In the genomic region with DNA sequence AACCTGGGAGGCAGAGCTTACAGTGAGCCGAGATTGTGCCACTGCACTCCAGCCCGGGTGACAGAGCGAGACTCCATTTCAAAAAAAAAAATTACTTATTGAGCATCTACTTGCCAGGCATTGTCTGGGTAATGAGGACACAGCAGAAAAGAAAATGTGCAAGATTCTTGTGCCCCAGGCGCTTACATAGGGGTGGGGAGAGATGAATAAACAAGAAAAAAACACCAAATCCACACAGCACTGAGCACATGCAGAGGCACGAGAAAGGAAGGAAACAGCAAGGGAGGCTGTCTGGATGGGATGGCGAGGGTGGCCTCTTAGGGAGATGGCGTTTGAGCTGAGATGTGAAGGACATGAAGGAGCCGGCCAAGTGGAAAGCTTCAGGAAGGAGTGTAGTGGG, we compare ENCODE assay signal across 1 cellular context.
TF ChIP-seq lines count a peak whose summit lies in the region.

No MANE protein-coding gene starts in this region.

TF ChIP-seq in GM23338, 12 proteins besides CTCF, POLR2A, EP300 and RAD21:
- TF ChIP-seq, protein P1, sequence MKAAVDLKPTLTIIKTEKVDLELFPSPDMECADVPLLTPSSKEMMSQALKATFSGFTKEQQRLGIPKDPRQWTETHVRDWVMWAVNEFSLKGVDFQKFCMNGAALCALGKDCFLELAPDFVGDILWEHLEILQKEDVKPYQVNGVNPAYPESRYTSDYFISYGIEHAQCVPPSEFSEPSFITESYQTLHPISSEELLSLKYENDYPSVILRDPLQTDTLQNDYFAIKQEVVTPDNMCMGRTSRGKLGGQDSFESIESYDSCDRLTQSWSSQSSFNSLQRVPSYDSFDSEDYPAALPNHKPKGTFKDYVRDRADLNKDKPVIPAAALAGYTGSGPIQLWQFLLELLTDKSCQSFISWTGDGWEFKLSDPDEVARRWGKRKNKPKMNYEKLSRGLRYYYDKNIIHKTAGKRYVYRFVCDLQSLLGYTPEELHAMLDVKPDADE (IDR thresholded peaks at IDR 0.05), result no peak
- TF ChIP-seq STAT1 (IDR thresholded peaks at IDR 0.05; ENCODE audit: unreplicated experiment) (no peak), NANOG (IDR thresholded peaks at IDR 0.05; ENCODE audit: borderline replicate concordance) (no peak), ZNF114 (CRISPR knock-in tag; IDR thresholded peaks at IDR 0.05) (no peak), CREB1 (CRISPR knock-in tag; IDR thresholded peaks at IDR 0.05; ENCODE audit: low read depth) (no peak), EZH2 (IDR thresholded peaks at IDR 0.05; ENCODE audit: low read depth, unreplicated experiment) (no peak), JUNB (IDR thresholded peaks at IDR 0.05; ENCODE audit: unreplicated experiment) (no peak), POLR2AphosphoS5 (IDR thresholded peaks at IDR 0.05; ENCODE audit: low read depth) (no peak), EZH2phosphoT487 (IDR thresholded peaks at IDR 0.05; ENCODE audit: unreplicated experiment) (no peak), ZNF331 (CRISPR knock-in tag; IDR thresholded peaks at IDR 0.05; ENCODE audit: low read depth) (no peak)
- TF ChIP-seq, protein P2, sequence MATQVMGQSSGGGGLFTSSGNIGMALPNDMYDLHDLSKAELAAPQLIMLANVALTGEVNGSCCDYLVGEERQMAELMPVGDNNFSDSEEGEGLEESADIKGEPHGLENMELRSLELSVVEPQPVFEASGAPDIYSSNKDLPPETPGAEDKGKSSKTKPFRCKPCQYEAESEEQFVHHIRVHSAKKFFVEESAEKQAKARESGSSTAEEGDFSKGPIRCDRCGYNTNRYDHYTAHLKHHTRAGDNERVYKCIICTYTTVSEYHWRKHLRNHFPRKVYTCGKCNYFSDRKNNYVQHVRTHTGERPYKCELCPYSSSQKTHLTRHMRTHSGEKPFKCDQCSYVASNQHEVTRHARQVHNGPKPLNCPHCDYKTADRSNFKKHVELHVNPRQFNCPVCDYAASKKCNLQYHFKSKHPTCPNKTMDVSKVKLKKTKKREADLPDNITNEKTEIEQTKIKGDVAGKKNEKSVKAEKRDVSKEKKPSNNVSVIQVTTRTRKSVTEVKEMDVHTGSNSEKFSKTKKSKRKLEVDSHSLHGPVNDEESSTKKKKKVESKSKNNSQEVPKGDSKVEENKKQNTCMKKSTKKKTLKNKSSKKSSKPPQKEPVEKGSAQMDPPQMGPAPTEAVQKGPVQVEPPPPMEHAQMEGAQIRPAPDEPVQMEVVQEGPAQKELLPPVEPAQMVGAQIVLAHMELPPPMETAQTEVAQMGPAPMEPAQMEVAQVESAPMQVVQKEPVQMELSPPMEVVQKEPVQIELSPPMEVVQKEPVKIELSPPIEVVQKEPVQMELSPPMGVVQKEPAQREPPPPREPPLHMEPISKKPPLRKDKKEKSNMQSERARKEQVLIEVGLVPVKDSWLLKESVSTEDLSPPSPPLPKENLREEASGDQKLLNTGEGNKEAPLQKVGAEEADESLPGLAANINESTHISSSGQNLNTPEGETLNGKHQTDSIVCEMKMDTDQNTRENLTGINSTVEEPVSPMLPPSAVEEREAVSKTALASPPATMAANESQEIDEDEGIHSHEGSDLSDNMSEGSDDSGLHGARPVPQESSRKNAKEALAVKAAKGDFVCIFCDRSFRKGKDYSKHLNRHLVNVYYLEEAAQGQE (IDR thresholded peaks at IDR 0.05; ENCODE audit: unreplicated experiment), result no peak
- TF ChIP-seq, protein P3, sequence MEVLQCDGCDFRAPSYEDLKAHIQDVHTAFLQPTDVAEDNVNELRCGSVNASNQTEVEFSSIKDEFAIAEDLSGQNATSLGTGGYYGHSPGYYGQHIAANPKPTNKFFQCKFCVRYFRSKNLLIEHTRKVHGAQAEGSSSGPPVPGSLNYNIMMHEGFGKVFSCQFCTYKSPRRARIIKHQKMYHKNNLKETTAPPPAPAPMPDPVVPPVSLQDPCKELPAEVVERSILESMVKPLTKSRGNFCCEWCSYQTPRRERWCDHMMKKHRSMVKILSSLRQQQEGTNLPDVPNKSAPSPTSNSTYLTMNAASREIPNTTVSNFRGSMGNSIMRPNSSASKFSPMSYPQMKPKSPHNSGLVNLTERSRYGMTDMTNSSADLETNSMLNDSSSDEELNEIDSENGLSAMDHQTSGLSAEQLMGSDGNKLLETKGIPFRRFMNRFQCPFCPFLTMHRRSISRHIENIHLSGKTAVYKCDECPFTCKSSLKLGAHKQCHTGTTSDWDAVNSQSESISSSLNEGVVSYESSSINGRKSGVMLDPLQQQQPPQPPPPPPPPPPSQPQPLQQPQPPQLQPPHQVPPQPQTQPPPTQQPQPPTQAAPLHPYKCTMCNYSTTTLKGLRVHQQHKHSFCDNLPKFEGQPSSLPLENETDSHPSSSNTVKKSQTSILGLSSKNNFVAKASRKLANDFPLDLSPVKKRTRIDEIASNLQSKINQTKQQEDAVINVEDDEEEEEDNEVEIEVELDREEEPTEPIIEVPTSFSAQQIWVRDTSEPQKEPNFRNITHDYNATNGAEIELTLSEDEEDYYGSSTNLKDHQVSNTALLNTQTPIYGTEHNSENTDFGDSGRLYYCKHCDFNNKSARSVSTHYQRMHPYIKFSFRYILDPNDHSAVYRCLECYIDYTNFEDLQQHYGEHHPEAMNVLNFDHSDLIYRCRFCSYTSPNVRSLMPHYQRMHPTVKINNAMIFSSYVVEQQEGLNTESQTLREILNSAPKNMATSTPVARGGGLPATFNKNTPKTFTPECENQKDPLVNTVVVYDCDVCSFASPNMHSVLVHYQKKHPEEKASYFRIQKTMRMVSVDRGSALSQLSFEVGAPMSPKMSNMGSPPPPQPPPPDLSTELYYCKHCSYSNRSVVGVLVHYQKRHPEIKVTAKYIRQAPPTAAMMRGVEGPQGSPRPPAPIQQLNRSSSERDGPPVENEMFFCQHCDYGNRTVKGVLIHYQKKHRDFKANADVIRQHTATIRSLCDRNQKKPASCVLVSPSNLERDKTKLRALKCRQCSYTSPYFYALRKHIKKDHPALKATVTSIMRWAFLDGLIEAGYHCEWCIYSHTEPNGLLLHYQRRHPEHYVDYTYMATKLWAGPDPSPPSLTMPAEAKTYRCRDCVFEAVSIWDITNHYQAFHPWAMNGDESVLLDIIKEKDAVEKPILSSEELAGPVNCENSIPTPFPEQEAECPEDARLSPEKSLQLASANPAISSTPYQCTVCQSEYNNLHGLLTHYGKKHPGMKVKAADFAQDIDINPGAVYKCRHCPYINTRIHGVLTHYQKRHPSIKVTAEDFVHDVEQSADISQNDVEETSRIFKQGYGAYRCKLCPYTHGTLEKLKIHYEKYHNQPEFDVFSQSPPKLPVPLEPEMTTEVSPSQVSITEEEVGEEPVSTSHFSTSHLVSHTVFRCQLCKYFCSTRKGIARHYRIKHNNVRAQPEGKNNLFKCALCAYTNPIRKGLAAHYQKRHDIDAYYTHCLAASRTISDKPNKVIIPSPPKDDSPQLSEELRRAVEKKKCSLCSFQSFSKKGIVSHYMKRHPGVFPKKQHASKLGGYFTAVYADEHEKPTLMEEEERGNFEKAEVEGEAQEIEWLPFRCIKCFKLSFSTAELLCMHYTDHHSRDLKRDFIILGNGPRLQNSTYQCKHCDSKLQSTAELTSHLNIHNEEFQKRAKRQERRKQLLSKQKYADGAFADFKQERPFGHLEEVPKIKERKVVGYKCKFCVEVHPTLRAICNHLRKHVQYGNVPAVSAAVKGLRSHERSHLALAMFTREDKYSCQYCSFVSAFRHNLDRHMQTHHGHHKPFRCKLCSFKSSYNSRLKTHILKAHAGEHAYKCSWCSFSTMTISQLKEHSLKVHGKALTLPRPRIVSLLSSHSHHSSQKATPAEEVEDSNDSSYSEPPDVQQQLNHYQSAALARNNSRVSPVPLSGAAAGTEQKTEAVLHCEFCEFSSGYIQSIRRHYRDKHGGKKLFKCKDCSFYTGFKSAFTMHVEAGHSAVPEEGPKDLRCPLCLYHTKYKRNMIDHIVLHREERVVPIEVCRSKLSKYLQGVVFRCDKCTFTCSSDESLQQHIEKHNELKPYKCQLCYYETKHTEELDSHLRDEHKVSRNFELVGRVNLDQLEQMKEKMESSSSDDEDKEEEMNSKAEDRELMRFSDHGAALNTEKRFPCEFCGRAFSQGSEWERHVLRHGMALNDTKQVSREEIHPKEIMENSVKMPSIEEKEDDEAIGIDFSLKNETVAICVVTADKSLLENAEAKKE (CRISPR knock-in tag; IDR thresholded peaks at IDR 0.05), result no peak
